1 cellular context compared by ENCODE assay signal in genomic region chr12:79934309-79935020, GRCh38.
TF ChIP-seq lines count a peak whose summit lies in the region.

No MANE protein-coding gene starts in this region.

TF ChIP-seq in HepG2, 621 proteins besides CTCF, POLR2A, EP300 and RAD21 (continued from another document and continues in another):
- TF ChIP-seq ZBTB4 (CRISPR knock-in tag; IDR thresholded peaks at IDR 0.05; ENCODE audit: borderline replicate concordance) (peak; percentile 5; the same call in 1 of the 2 replicates), GRHL1 (CRISPR knock-in tag; conservative IDR thresholded peaks at IDR 0.05) (no peak), RBM39 (IDR thresholded peaks at IDR 0.05; ENCODE audit: low read depth, low read length, poor library complexity, severe bottlenecking) (peak; percentile 66), FUBP1 (CRISPR knock-in tag; IDR thresholded peaks at IDR 0.05; ENCODE audit: borderline replicate concordance) (no peak), XBP1 (CRISPR knock-in tag; IDR thresholded peaks at IDR 0.05) (no peak), ZBTB14 (CRISPR knock-in tag; IDR thresholded peaks at IDR 0.05) (no peak), SMAD1 (CRISPR knock-in tag; IDR thresholded peaks at IDR 0.05; ENCODE audit: borderline replicate concordance, low read depth) (peak; percentile 24; the same call in 1 of the 2 replicates), MXD3 (CRISPR knock-in tag; IDR thresholded peaks at IDR 0.05) (no peak), TP53 (CRISPR knock-in tag; conservative IDR thresholded peaks at IDR 0.05) (0 out of 2 replicates have a peak, but pooled peaks have one; percentile 56), SKIL (CRISPR knock-in tag; IDR thresholded peaks at IDR 0.05; ENCODE audit: borderline replicate concordance) (peak; percentile 38; the same call in 1 of the 2 replicates), MXD4 (CRISPR knock-in tag; IDR thresholded peaks at IDR 0.05) (peak; percentile 42; the same call in 1 of the 2 replicates), TFAP4 (IDR thresholded peaks at IDR 0.05; ENCODE audit: borderline replicate concordance, low read depth) (no peak), PHF8 (CRISPR knock-in tag; IDR thresholded peaks at IDR 0.05) (peak; percentile 85), HIC2 (CRISPR knock-in tag; IDR thresholded peaks at IDR 0.05; ENCODE audit: low read depth) (no peak), ZEB1 (IDR thresholded peaks at IDR 0.05; ENCODE audit: insufficient replicate concordance, low read depth) (no peak), HIVEP1 (CRISPR knock-in tag; IDR thresholded peaks at IDR 0.05) (no peak; the same call in 1 of the 2 replicates), ZFP1 (CRISPR knock-in tag; IDR thresholded peaks at IDR 0.05) (no peak), HMG20B (CRISPR knock-in tag; conservative IDR thresholded peaks at IDR 0.05) (no peak), ARID2 (CRISPR knock-in tag; IDR thresholded peaks at IDR 0.05; ENCODE audit: borderline replicate concordance) (no peak), GLI4 (CRISPR knock-in tag; IDR thresholded peaks at IDR 0.05; ENCODE audit: borderline replicate concordance) (peak; percentile 87), MAX (IDR thresholded peaks at IDR 0.05) (no peak), ZHX2 (IDR thresholded peaks at IDR 0.05; ENCODE audit: low read depth) (no peak), ZHX2 (CRISPR knock-in tag; IDR thresholded peaks at IDR 0.05; ENCODE audit: borderline replicate concordance) (no peak), ZNF124 (CRISPR knock-in tag; IDR thresholded peaks at IDR 0.05) (no peak), IRX3 (CRISPR knock-in tag; IDR thresholded peaks at IDR 0.05; ENCODE audit: borderline replicate concordance, low read depth) (peak; percentile 28; the same call in 1 of the 2 replicates), ZNF430 (CRISPR knock-in tag; IDR thresholded peaks at IDR 0.05) (0 out of 2 replicates have a peak, but pooled peaks have one; percentile 11), AFF4 (CRISPR knock-in tag; IDR thresholded peaks at IDR 0.05) (0 out of 2 replicates have a peak, but pooled peaks have one; percentile 77), MAFG (CRISPR knock-in tag; IDR thresholded peaks at IDR 0.05) (no peak), SCMH1 (CRISPR knock-in tag; IDR thresholded peaks at IDR 0.05; ENCODE audit: borderline replicate concordance) (no peak)
